16 cellular contexts compared by ENCODE assay signal in the genomic region with DNA sequence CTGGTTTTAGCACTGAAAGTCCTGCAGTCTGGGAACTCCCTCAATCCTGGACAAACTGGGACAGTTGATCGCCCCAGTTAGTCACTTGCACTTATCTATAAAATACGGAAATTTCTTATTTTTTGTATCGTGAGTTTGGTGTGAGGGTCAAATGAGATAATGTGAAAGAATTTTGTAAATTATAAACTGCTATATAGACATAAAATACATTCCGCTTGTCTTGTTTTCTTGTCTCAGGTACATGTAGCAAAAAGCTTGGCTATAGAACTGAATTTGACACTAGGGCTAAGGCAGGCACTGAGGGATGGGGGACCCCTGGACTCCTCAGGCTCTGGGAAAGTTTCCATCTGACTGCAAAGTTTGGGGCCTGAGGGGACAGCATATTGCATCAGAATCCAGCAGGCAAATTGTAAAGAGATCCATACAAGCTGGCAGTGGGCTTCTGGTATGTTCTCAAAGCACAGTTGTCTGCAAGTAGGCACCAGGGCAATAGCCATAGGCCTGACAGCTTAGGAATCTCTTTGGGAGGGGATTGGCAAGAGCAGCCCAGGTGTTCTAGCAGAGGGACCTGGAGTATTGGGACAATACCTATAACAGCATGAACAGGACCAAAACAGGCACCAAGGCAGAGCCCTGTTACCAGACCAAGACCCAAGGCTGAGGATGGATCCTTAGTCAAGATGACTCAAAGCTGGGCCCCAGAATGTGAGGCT. TPM values are rescaled to one million over a fixed set of nuclear protein-coding genes. Genes with fewer than 3 reads are reported as not detected.
"Had no signal": no experiment of that assay in that cellular context is flagged by ENCODE, and none has a peak within 500 bp of the region (broad histone marks: within the 10 kb centered on the region; RNA-seq: fewer than 3 reads in every experiment).

No MANE protein-coding gene starts in this region.

- H3K36me3 ChIP-seq: ascending aorta, esophagus muscularis mucosa, upper lobe of right lung had no signal

- H3K27me3 Mint-ChIP-seq: stimulated activated naive CD8-positive, alpha-beta T cell treated with anti-CD3 and anti-CD28 coated beads, Interleukin-15, amount 100 ng/mL, for 72 hours had no signal

- H3K27ac ChIP-seq: ascending aorta, dorsolateral prefrontal cortex, esophagus muscularis mucosa, testis, upper lobe of right lung had no signal

- H3K9me3 Mint-ChIP-seq: stimulated activated naive CD8-positive, alpha-beta T cell treated with anti-CD3 and anti-CD28 coated beads, Interleukin-15, amount 100 ng/mL, for 72 hours had no signal

- H3K4me1 ChIP-seq: ascending aorta, esophagus muscularis mucosa, testis, upper lobe of right lung had no signal

- H3K27me3 ChIP-seq: ascending aorta, testis, upper lobe of right lung had no signal

- FAIRE-seq: bronchial epithelial cell had no signal

- H3K9me3 ChIP-seq: ascending aorta, esophagus muscularis mucosa, testis, upper lobe of right lung had no signal

- ATAC-seq: left colon; stimulated activated naive CD8-positive, alpha-beta T cell treated with anti-CD3 and anti-CD28 coated beads, Interleukin-15, amount 100 ng/mL, for 72 hours; upper lobe of right lung had no signal

- H3K4me3 ChIP-seq: ascending aorta, dorsolateral prefrontal cortex, esophagus muscularis mucosa, testis, upper lobe of right lung had no signal

- DNase-seq: activated CD4-positive, alpha-beta T cell treated with anti-CD3 and anti-CD28 coated beads, Interleukin-2, amount 50 U/mL, for 4 hours; activated CD4-positive, CD25-positive, alpha-beta regulatory T cell; dorsolateral prefrontal cortex; glutamatergic neuron; left colon; stimulated activated CD4-positive, alpha-beta T cell treated with anti-CD3 and anti-CD28 coated beads, Interleukin-12 subunit alpha, Interleukin-12 subunit beta, amount 100 ng/mL, for 4 hours; stimulated activated CD4-positive, alpha-beta T cell treated with anti-CD3 and anti-CD28 coated beads, Interleukin-2, amount 100 ng/mL, for 48 hours; stimulated activated CD8-positive, alpha-beta memory T cell treated with anti-CD3 and anti-CD28 coated beads, Interleukin-4, amount 100 ng/mL, for 48 hours; stimulated activated naive CD8-positive, alpha-beta T cell treated with anti-CD3 and anti-CD28 coated beads, Interleukin-15, amount 100 ng/mL, for 72 hours; testis; upper lobe of right lung had no signal

- H3K4me3 Mint-ChIP-seq: neural crest cell; stimulated activated naive CD8-positive, alpha-beta T cell treated with anti-CD3 and anti-CD28 coated beads, Interleukin-15, amount 100 ng/mL, for 72 hours had no signal

RNA-seq across cellular contexts. Expression of a gene that starts 44.3 kb away (rescaled TPM):
- total RNA-seq: osteocyte had no signal
